ENCODE assay signal across 8 cellular contexts in the genomic region with DNA sequence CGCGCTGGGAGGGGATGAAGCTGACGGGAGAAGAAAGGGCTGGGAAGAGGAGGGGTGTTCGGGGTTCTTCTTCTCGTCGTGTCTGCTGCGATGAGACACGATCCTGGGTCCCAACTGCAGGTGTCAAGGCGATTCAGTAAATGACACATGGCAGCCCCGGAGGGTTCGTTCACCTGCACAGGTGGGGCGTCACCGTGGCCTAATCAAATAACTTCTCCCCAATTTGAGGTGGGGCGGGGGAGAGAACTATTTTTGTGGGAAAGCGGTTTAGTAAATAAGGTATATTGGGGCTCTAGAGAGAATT. TPM values are rescaled to one million over a fixed set of nuclear protein-coding genes. Genes with fewer than 3 reads are reported as not detected.
A peak's percentile ranks its signal among the peaks of the same experiment; 100 is the strongest.
DNase-seq lines count a peak whose midpoint lies in the region; ATAC-seq, FAIRE-seq and TF ChIP-seq lines count a peak whose summit lies in the region.

No MANE protein-coding gene starts in this region.

- H3K27me3 Mint-ChIP-seq in Calu3 (ENCODE audit: unreplicated experiment) = no peaks in the 10 kb centered on the region

- no peaks in the 10 kb centered on the region for H4K20me1 ChIP-seq in H1 (replicated peaks in 1 of 2; ENCODE audit: control insufficient read depth in 1 of 2, insufficient read depth in 2 of 2, low read length in 2 of 2)

- BruUV-seq in Calu3 (replicated peaks; lab: Mats Ljungman, UMichigan) = no TSS peak

- intact Hi-C loops in Calu3 (cut with micrococcal nuclease; ENCODE audit: unreplicated experiment) (no loop called here), pancreas (cut with DNase I) (no loop called here)

- peaks cover 13% of the 10 kb centered on the region; the same call in 1 of the 2 replicates for H3K23me2 ChIP-seq in H1 (ENCODE audit: low read depth, low read length)

- no peak overlapping the region for H2BK15ac ChIP-seq in H1 (ENCODE audit: low read length)

- no peak overlapping the region for H3K23ac ChIP-seq in H1 (ENCODE audit: insufficient read length)

- peaks cover 17% of the 10 kb centered on the region for H3K36me3 Mint-ChIP-seq in Calu3 (ENCODE audit: insufficient read depth, unreplicated experiment)

- no peak for TF ChIP-seq EP300 in H1 (IDR thresholded peaks at IDR 0.05; ENCODE audit: borderline replicate concordance in 1 of 2, low read depth in 2 of 2, low read length in 2 of 2)

- peaks cover 17 to 47% (median 40%) of the 10 kb centered on the region in 4 experiments for H3K27me3 ChIP-seq in H1 (replicated peaks in 1 of 4; ENCODE audit: control insufficient read depth in 3 of 4, extremely low read depth in 1 of 4, insufficient read depth in 3 of 4, low read length in 3 of 4)
- no peaks in the 10 kb centered on the region for H3K27me3 ChIP-seq in pancreas

- H4K91ac ChIP-seq in H1 (replicated peaks; ENCODE audit: insufficient read length, low read length) = no peak overlapping the region

- peak in 1 of 4 donors; percentile 6 for ATAC-seq in pancreas
- ATAC-seq in GM19023 (IDR thresholded peaks at IDR 0.05; ENCODE audit: unreplicated experiment) = no peak

- H3K14ac ChIP-seq in H1 (ENCODE audit: insufficient read length) = no peak overlapping the region

- no peak overlapping the region for H2AK5ac ChIP-seq in H1 (ENCODE audit: low read depth, low read length)

- no peak overlapping the region for H4K5ac ChIP-seq in H1 (ENCODE audit: insufficient read length, low read depth, low read length)

- peak overlapping the region; percentile 86 to 99 for H3K4me2 ChIP-seq in H1 (ENCODE audit: insufficient read depth in 1 of 2, low read depth in 2 of 2, low read length in 2 of 2)

- no peak overlapping the region for H2BK20ac ChIP-seq in H1 (ENCODE audit: low read length)

- no peak for TF ChIP-seq POLR2A in H1 (IDR thresholded peaks at IDR 0.05; ENCODE audit: control extremely low read depth in 1 of 2, low read depth in 2 of 2, low read length in 2 of 2)

- no peaks in the 10 kb centered on the region for H3K79me1 ChIP-seq in H1 (ENCODE audit: low read depth, low read length)

- DNase-seq in Calu3 (no peak), NCI-H1105 (lab: John Stamatoyannopoulos, UW) (peak; percentile 29), H1 (ENCODE audit: low read depth in 1 of 2, low spot score in 2 of 2) (no peak), pancreas (peak in 1 of 6 donors; percentile 14), SW480 (ENCODE audit: low spot score) (no peak), GM10266 (ENCODE audit: extremely low spot score) (no peak), middle frontal gyrus (ENCODE audit: extremely low spot score, low spot score) (no peak)

- TF ChIP-seq RAD21 in H1 (IDR thresholded peaks at IDR 0.05 in 1 of 2, conservative IDR thresholded peaks at IDR 0.05 in 1 of 2; ENCODE audit: low read depth in 2 of 2, low read length in 2 of 2) = no peak

- no peak overlapping the region for H2BK120ac ChIP-seq in H1 (replicated peaks; ENCODE audit: low read depth, low read length)

- H3K9me3 Mint-ChIP-seq in Calu3 (ENCODE audit: low read depth, unreplicated experiment) = no peaks in the 10 kb centered on the region

- no peak overlapping the region for H3K18ac ChIP-seq in H1 (ENCODE audit: extremely low read depth, low read length)

- H3K9me3 ChIP-seq in H1 (ENCODE audit: insufficient read depth in 2 of 2, low read depth in 1 of 2, low read length in 1 of 2) (no peaks in the 10 kb centered on the region), pancreas (no peaks in the 10 kb centered on the region)

- no peaks in the 10 kb centered on the region for H3K79me2 ChIP-seq in H1 (ENCODE audit: control insufficient read depth in 1 of 2, insufficient read depth in 2 of 2, low read length in 2 of 2)

- H3K27ac Mint-ChIP-seq in Calu3 (ENCODE audit: unreplicated experiment) = peak overlapping the region; percentile 50

- POLR2A ChIA-PET in H1 (lab: Charles Lee; ENCODE audit: partially characterized antibody) = interaction anchor here (0.7 kb wide), 2 partner anchors 25 to 84 kb away, joined by 3 read pairs; no protein-coding TSS in a partner anchor

- no peak overlapping the region for H2BK5ac ChIP-seq in H1 (ENCODE audit: low read depth, low read length)

- no peak overlapping the region for H2BK12ac ChIP-seq in H1 (ENCODE audit: low read depth, low read length)

- 0 out of 7 replicates have a peak overlapping the region, but pooled peaks of 1 of the 4 experiments have one; percentile 60 for H3K9ac ChIP-seq in H1 (replicated peaks in 1 of 4; ENCODE audit: extremely low read depth in 1 of 4, low read depth in 3 of 4, low read length in 3 of 4)

- H3K4me3 Mint-ChIP-seq in Calu3 (ENCODE audit: low read depth, unreplicated experiment) = peak overlapping the region; percentile 73

- H4K8ac ChIP-seq in H1 (ENCODE audit: extremely low read depth, insufficient read depth, low read length) = no peak overlapping the region

- no peaks in the 10 kb centered on the region for H3K36me3 ChIP-seq in H1 (ENCODE audit: control insufficient read depth in 2 of 4, insufficient read depth in 4 of 4, low read length in 3 of 4)
- H3K36me3 ChIP-seq in pancreas = no peaks in the 10 kb centered on the region

- H3K4ac ChIP-seq in H1 (replicated peaks; ENCODE audit: insufficient read length, low read depth, low read length) = no peak overlapping the region

- CTCF ChIA-PET in Calu3 (lab: Charles Lee) = interaction anchor here (1.6 kb wide), 1 partner anchor 27 kb away, joined by 7 read pairs; no protein-coding TSS in a partner anchor
- CTCF ChIA-PET in H1 (lab: Charles Lee; ENCODE audit: partially characterized antibody) = interaction anchor here (0.5 to 2.7 kb wide), 3 partner anchors 23 to 145 kb away, joined by 3 to 7 read pairs (median 6); no protein-coding TSS in a partner anchor

- H3K4me1 ChIP-seq in H1 (replicated peaks in 1 of 4; ENCODE audit: control insufficient read depth in 3 of 4, insufficient read depth in 4 of 4, low read length in 3 of 4) (peaks cover 0 to 4% (median 2%) of the 10 kb centered on the region in 4 experiments; a peak in 3 of 7 replicates), pancreas (peaks cover 0 to 9% (median 0%) of the 10 kb centered on the region in 3 donors)

- H2AFZ ChIP-seq in H1 (ENCODE audit: low read length) = 0 out of 2 replicates have a peak overlapping the region, but pooled peaks have one; percentile 55

- H3K27ac ChIP-seq in H1 (ENCODE audit: low read depth, low read length) = no peak overlapping the region
- H3K27ac ChIP-seq in pancreas = no peak overlapping the region

- H3K4me3 ChIP-seq in H1 (ENCODE audit: extremely low read depth in 1 of 4, insufficient read depth in 2 of 4, low read depth in 3 of 4, low read length in 4 of 4) (peak overlapping the region; percentile 56 to 87 (median 70)), pancreas (peak overlapping the region in 3 of 4 donors; percentile 18 to 54 (median 41))

- peaks cover 22% of the 10 kb centered on the region for H3K4me1 Mint-ChIP-seq in Calu3 (ENCODE audit: low read depth, unreplicated experiment)

- WGBS in H1 (ENCODE audit: extremely low coverage in 1 of 2, insufficient coverage in 1 of 2, insufficient read length in 1 of 2, insufficient replicate concordance in 2 of 2, low coverage in 1 of 2, low lambda C conversion rate in 2 of 2, missing lambda C conversion rate in 1 of 2), 2 experiments = 7% methylated on average over 15 of the region's 15 CpGs; no CpG with 5 or more reads in 1 of the 2 experiments
- 2 to 3% methylated on average over 15 of the region's 15 CpGs for WGBS in pancreas, 2 donors

- FAIRE-seq in H1 (lab: Jason Lieb, UNC) = no peak
- no peak for FAIRE-seq in pancreas (lab: Jason Lieb, UNC)

- no peak overlapping the region for H3K56ac ChIP-seq in H1 (replicated peaks; ENCODE audit: insufficient read length, low read depth, low read length)

- TF ChIP-seq CTCF in Calu3 (IDR thresholded peaks at IDR 0.05; ENCODE audit: unreplicated experiment) (no peak), H1 (IDR thresholded peaks at IDR 0.05; ENCODE audit: control extremely low read depth in 1 of 3, insufficient read depth in 1 of 3, low read depth in 1 of 3, low read length in 3 of 3) (no peak), pancreas (IDR thresholded peaks at IDR 0.05) (no peak), GM10266 (IDR thresholded peaks at IDR 0.05; ENCODE audit: control insufficient read depth, insufficient read depth, low read depth, missing control alignments) (no peak)

TF ChIP-seq in H1, 55 proteins besides CTCF, POLR2A, EP300 and RAD21:
- TF ChIP-seq, protein P1, sequence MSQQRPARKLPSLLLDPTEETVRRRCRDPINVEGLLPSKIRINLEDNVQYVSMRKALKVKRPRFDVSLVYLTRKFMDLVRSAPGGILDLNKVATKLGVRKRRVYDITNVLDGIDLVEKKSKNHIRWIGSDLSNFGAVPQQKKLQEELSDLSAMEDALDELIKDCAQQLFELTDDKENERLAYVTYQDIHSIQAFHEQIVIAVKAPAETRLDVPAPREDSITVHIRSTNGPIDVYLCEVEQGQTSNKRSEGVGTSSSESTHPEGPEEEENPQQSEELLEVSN (IDR thresholded peaks at IDR 0.05) = peak; percentile 14; the same call in 1 of the 2 replicates
- TF ChIP-seq, protein P2, sequence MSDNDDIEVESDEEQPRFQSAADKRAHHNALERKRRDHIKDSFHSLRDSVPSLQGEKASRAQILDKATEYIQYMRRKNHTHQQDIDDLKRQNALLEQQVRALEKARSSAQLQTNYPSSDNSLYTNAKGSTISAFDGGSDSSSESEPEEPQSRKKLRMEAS (IDR thresholded peaks at IDR 0.05) = peak; percentile 28; the same call in 1 of the 2 replicates
- TF ChIP-seq SP4 (IDR thresholded peaks at IDR 0.05; ENCODE audit: low read length) = no peak
- TF ChIP-seq EGR1 (IDR thresholded peaks at IDR 0.05; ENCODE audit: borderline replicate concordance, low read depth, low read length) = no peak
- TF ChIP-seq RNF2 (IDR thresholded peaks at IDR 0.05; ENCODE audit: borderline replicate concordance, low read depth, low read length, missing control alignments, poor library complexity, severe bottlenecking) = no peak

RNA-seq across cellular contexts. Expression of gene FAM81A, which starts 0.6 kb away (rescaled TPM):
- 16.0 TPM in 2 replicates for total RNA-seq in Calu3 (2022)
- total RNA-seq in H1 (2021; fragmentation: NEBNext Ultra II Directional; extraction: Animal tissue kit (Norgen Biotek cat#: 25700)) = 2.0 and 3.0 TPM in 2 replicates
- 0.30 and 0.56 TPM in 2 replicates for polyA plus RNA-seq in H1 (2011; rRNA removed)
- polyA plus RNA-seq in H1 (2011; cell fraction: cytosol; rRNA removed) = 0.30 TPM
- polyA plus RNA-seq in H1 (2011; cell fraction: nucleus; rRNA removed) = 1.4 TPM
- polyA plus RNA-seq in H1 (2012, experiment 1 of 2) = 0.69 to 1.4 TPM (median 0.87 TPM) in 4 replicates
- 0.07 TPM for polyA plus RNA-seq in H1 (2012, experiment 2 of 2)
- 0.59 TPM for polyA plus RNA-seq in H1 (2013, experiment 1 of 2)
- 1.4 TPM for polyA plus RNA-seq in H1 (2013, experiment 2 of 2)
- 0.35 TPM in 1 of 2 replicates, not detected in the other for polyA minus RNA-seq in H1 (2011; rRNA and poly(A)+ RNA removed)
- polyA minus RNA-seq in H1 (2011; cell fraction: cytosol; rRNA and poly(A)+ RNA removed) = not detected
- 1.2 TPM for polyA minus RNA-seq in H1 (2011; cell fraction: nucleus; rRNA and poly(A)+ RNA removed)
- total RNA-seq in pancreas = 1 to 10 TPM in 1 of 6 donors, under 1 TPM in 5; 0.51 to 2.2 (median 0.68) TPM
- polyA plus RNA-seq in pancreas = under 1 TPM; 0.34 to 0.63 TPM
